ENCODE assay signal across 8 cellular contexts in the genomic region with DNA sequence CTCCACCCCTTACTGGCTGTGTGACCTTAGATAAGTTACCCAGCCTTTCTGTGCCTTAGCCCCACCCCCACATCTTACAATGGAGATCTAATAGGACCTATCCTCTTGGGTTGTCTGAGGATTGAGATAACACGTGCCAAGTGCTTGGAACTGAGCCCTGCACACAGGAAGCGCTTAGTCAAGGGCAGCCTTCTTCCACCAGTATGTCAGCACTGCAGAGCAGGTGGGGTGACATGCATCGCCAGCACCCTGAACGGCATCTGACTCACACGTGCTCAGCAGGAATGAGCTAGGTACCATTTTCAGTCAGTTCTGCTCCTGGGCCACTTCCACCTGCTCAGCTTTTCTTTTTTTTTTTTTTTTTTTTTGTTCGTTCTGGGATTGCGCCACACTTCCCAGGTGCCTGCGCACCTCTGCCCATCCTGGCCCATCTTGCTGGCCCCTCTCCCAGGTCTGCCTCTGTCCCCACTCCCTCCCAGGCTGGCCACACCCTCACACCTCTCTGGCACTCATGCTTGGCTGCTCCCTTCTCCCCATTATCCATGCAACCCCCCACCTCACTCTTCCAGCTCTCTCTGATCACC. TPM values are rescaled to one million over a fixed set of nuclear protein-coding genes. Genes with fewer than 3 reads are reported as not detected.
DNase-seq lines count a peak whose midpoint lies in the region; ATAC-seq and TF ChIP-seq lines count a peak whose summit lies in the region.

No MANE protein-coding gene starts in this region.

- no peaks in the 10 kb centered on the region for H4K20me1 ChIP-seq in KMS-11 (ENCODE audit: insufficient read depth)

- no peaks in the 10 kb centered on the region for H3K9me3 ChIP-seq in A673 (ENCODE audit: low read depth, low read length, poor library complexity, severe bottlenecking)

- peak overlapping the region; percentile 84 for H3K4me2 ChIP-seq in KMS-11

- H3K27me3 ChIP-seq in A673 (replicated peaks; ENCODE audit: insufficient read depth, low read depth, low read length, poor library complexity) (no peaks in the 10 kb centered on the region), KMS-11 (ENCODE audit: insufficient read depth, low read depth) (no peaks in the 10 kb centered on the region)

- POLR2A ChIA-PET in A673 (lab: Charles Lee; ENCODE audit: low non-redundant PET) = no interaction called here

- CTCF ChIA-PET in A673 (lab: Charles Lee) = no interaction called here

- H3K9ac ChIP-seq in KMS-11 = peak overlapping the region; percentile 70; the same call in 1 of the 2 replicates

- BruUV-seq in A673 (replicated peaks; lab: Mats Ljungman, UMichigan) = no TSS peak

- H2AFZ ChIP-seq in KMS-11 (ENCODE audit: low read depth) = no peak overlapping the region

- peaks cover 5% of the 10 kb centered on the region for H3K4me1 ChIP-seq in A673 (ENCODE audit: insufficient read depth, low read length, poor library complexity, severe bottlenecking)
- H3K4me1 ChIP-seq in KMS-11 (ENCODE audit: low read depth, poor library complexity, severe bottlenecking) = peaks cover 59% of the 10 kb centered on the region

- H3K36me3 ChIP-seq in A673 (ENCODE audit: insufficient read depth, low read length, poor library complexity, severe bottlenecking) = peaks cover 16% of the 10 kb centered on the region
- no peaks in the 10 kb centered on the region for H3K36me3 ChIP-seq in KMS-11 (ENCODE audit: insufficient read depth)

- DNase-seq in A673 (ENCODE audit: low spot score) (peak; percentile 24), amniotic epithelial cell (ENCODE audit: low read depth) (peak; percentile 72), NCI-H524 (lab: John Stamatoyannopoulos, UW) (no peak), OCI-M1 (lab: John Stamatoyannopoulos, UW) (no peak)
- peak; percentile 25 to 45 for DNase-seq in stimulated activated CD4-positive, alpha-beta T cell treated with anti-CD3 and anti-CD28 coated beads, Interleukin-2, amount 100 ng/mL, for 48 hours
- no peak for DNase-seq in activated CD4-positive, CD25-positive, alpha-beta regulatory T cell (lab: John Stamatoyannopoulos, UW)

- ATAC-seq in GM18909 (IDR thresholded peaks at IDR 0.05; ENCODE audit: poor library complexity, unreplicated experiment) = peak; percentile 62

- H3K27ac ChIP-seq in A673 (ENCODE audit: low read depth, low read length, poor library complexity, severe bottlenecking) (no peak overlapping the region), KMS-11 (peak overlapping the region; percentile 98)

- intact Hi-C loops in A673 (cut with micrococcal nuclease; ENCODE audit: unreplicated experiment) = no loop called here

- H3K4me3 ChIP-seq in A673 (ENCODE audit: low read depth, low read length, poor library complexity, severe bottlenecking) (no peak overlapping the region), KMS-11 (IDR thresholded peaks at IDR 0.05; ENCODE audit: insufficient read depth, low read depth, low read length) (no peak overlapping the region)

- no peak for TF ChIP-seq CTCF in A673 (conservative IDR thresholded peaks at IDR 0.05; ENCODE audit: low read depth, low read length)
- TF ChIP-seq CTCF in KMS-11 (conservative IDR thresholded peaks at IDR 0.05; ENCODE audit: low read depth, low read length) = no peak

- no peaks in the 10 kb centered on the region; the same call in 1 of the 2 replicates for H3K79me2 ChIP-seq in KMS-11 (ENCODE audit: insufficient read depth, low read depth)

RNA-seq across cellular contexts. Expression of a gene that starts 19.6 kb away (rescaled TPM):
- 34.6 and 39.8 TPM in 2 replicates for total RNA-seq in A673 (2021)

Comparison
In these comparisons a context has a peak if more than half of its experiments do, and no peak if none do; other contexts are left out.
1. DNase-seq: peak in A673 (single experiment), amniotic epithelial cell (single experiment) and stimulated activated CD4-positive, alpha-beta T cell treated with anti-CD3 and anti-CD28 coated beads, Interleukin-2, amount 100 ng/mL, for 48 hours (2 of 2); none in activated CD4-positive, CD25-positive, alpha-beta regulatory T cell (0 of 4), NCI-H524 (0 of 2) and OCI-M1 (single experiment).